26 cellular contexts compared by ENCODE assay signal in the genomic region with DNA sequence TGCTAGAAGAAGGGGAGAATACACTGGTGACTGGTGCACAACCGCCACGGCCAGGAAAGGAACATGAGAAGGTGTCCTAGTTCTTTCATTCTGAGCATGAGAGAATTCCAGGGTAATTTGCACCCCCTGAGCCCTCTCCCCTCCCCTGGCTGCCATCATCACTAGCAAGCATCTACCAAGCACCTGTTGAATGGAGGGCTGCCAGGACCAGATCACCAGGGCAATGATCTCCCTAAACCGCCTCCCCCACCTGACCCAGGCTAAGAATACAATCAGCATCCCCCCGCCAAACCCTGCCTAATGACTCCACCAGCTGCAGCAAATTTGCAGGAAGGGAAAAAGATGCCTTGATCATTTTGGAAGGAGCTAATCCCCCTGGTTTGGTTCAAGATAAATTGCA.
DNase-seq lines count a peak whose midpoint lies in the region; ATAC-seq and TF ChIP-seq lines count a peak whose summit lies in the region.
"Had no signal": no experiment of that assay in that cellular context is flagged by ENCODE, and none has a peak within 500 bp of the region (broad histone marks: within the 10 kb centered on the region; RNA-seq: fewer than 3 reads in every experiment).

No MANE protein-coding gene starts in this region.

- H3K4me3 Mint-ChIP-seq in T-helper 17 cell (no peak overlapping the region), naive B cell (no peak overlapping the region)
- H3K4me3 Mint-ChIP-seq: activated CD8-positive, alpha-beta T cell treated with anti-CD3 and anti-CD28 coated beads, Interleukin-2, amount 10 ng/mL, durations not matched to agents 7 days and 5 days; activated T-helper 17 cell treated with anti-CD3 and anti-CD28 coated beads, Interleukin-2, amount 50 U/mL, for 72 hours; natural killer cell treated with Interleukin-12 subunit alpha and Interleukin-12 subunit beta and Interleukin-15 and Interleukin-18, amount 100 ng/mL, for 72 hours; stimulated activated naive CD8-positive, alpha-beta T cell treated with anti-CD3 and anti-CD28 coated beads, Interleukin-15, Interleukin-2, amounts not matched to agents 100 ng/mL and 50 ng/mL, for 24 hours had no signal

- no peak for DNase-seq in T-helper 17 cell
- DNase-seq in naive B cell: no peak
- DNase-seq: ACHN; activated CD8-positive, alpha-beta T cell treated with anti-CD3 and anti-CD28 coated beads, Interleukin-2, amount 10 ng/mL, durations not matched to agents 7 days and 5 days; activated naive CD4-positive, alpha-beta T cell treated with anti-CD3 and anti-CD28 coated beads, Interleukin-2, amount 50 U/mL, for 16 hours; BE2C; brain microvascular endothelial cell; cerebellar nuclear complex; EL; KBM-7; kidney glomerular epithelial cell; mucosa of descending colon; NCI-H2029; NCI-H524; PC-3 had no signal

- H3K9me3 Mint-ChIP-seq in naive B cell: no peaks in the 10 kb centered on the region
- H3K9me3 Mint-ChIP-seq: activated T-helper 17 cell treated with anti-CD3 and anti-CD28 coated beads, Interleukin-2, amount 50 U/mL, for 72 hours; natural killer cell treated with Interleukin-12 subunit alpha and Interleukin-12 subunit beta and Interleukin-15 and Interleukin-18, amount 100 ng/mL, for 72 hours; stimulated activated naive CD8-positive, alpha-beta T cell treated with anti-CD3 and anti-CD28 coated beads, Interleukin-15, Interleukin-2, amounts not matched to agents 100 ng/mL and 50 ng/mL, for 24 hours had no signal

- H3K27ac Mint-ChIP-seq in T-helper 17 cell (peak overlapping the region; percentile 88), naive B cell (peak overlapping the region in 5 of 6 donors; percentile 73 to 92 (median 91))
- H3K27ac Mint-ChIP-seq: activated CD8-positive, alpha-beta T cell treated with anti-CD3 and anti-CD28 coated beads, Interleukin-2, amount 10 ng/mL, durations not matched to agents 7 days and 5 days; activated T-helper 17 cell treated with anti-CD3 and anti-CD28 coated beads, Interleukin-2, amount 50 U/mL, for 72 hours; natural killer cell treated with Interleukin-12 subunit alpha and Interleukin-12 subunit beta and Interleukin-15 and Interleukin-18, amount 100 ng/mL, for 72 hours; stimulated activated naive CD8-positive, alpha-beta T cell treated with anti-CD3 and anti-CD28 coated beads, Interleukin-15, Interleukin-2, amounts not matched to agents 100 ng/mL and 50 ng/mL, for 24 hours had no signal

- POLR2A ChIA-PET in HEK293 (lab: Yijun Ruan, JAX): no interaction called here

- H3K27me3 Mint-ChIP-seq in T-helper 17 cell: no peaks in the 10 kb centered on the region
- H3K27me3 Mint-ChIP-seq in naive B cell: no peaks in the 10 kb centered on the region
- H3K27me3 Mint-ChIP-seq: activated T-helper 17 cell treated with anti-CD3 and anti-CD28 coated beads, Interleukin-2, amount 50 U/mL, for 72 hours; natural killer cell treated with Interleukin-12 subunit alpha and Interleukin-12 subunit beta and Interleukin-15 and Interleukin-18, amount 100 ng/mL, for 72 hours; stimulated activated naive CD8-positive, alpha-beta T cell treated with anti-CD3 and anti-CD28 coated beads, Interleukin-15, Interleukin-2, amounts not matched to agents 100 ng/mL and 50 ng/mL, for 24 hours had no signal

- ATAC-seq in T-helper 17 cell (no peak), naive B cell (ENCODE audit: low read depth in 2 of 2) (no peak), GM21381 (IDR thresholded peaks at IDR 0.05; ENCODE audit: unreplicated experiment) (no peak), HG03460 (IDR thresholded peaks at IDR 0.05; ENCODE audit: unreplicated experiment) (no peak), GM19397 (IDR thresholded peaks at IDR 0.05; ENCODE audit: unreplicated experiment) (no peak)
- ATAC-seq: activated CD8-positive, alpha-beta T cell treated with anti-CD3 and anti-CD28 coated beads, Interleukin-2, amount 10 ng/mL, durations not matched to agents 7 days and 5 days; activated T-helper 17 cell treated with anti-CD3 and anti-CD28 coated beads, Interleukin-2, amount 50 U/mL, for 72 hours; mucosa of descending colon; natural killer cell treated with Interleukin-12 subunit alpha and Interleukin-12 subunit beta and Interleukin-15 and Interleukin-18, amount 100 ng/mL, for 72 hours; PC-3 had no signal

- CTCF ChIA-PET in HEK293 (lab: Yijun Ruan, JAX): interaction anchor here (0.6 to 0.7 kb wide), 2 partner anchors 69 to 98 kb away, joined by 3 read pairs; no protein-coding TSS in a partner anchor

- peaks cover 2% of the 10 kb centered on the region for H3K36me3 Mint-ChIP-seq in T-helper 17 cell (ENCODE audit: low read depth)
- H3K36me3 Mint-ChIP-seq in naive B cell: peaks cover 19 to 40% of the 10 kb centered on the region in 2 donors
- H3K36me3 Mint-ChIP-seq: natural killer cell treated with Interleukin-12 subunit alpha and Interleukin-12 subunit beta and Interleukin-15 and Interleukin-18, amount 100 ng/mL, for 72 hours had no signal

- H3K27ac ChIP-seq in HEK293 (ENCODE audit: extremely low read depth, low read depth, low read length): no peak overlapping the region
- peak overlapping the region; percentile 91 for H3K27ac ChIP-seq in stomach smooth muscle (ENCODE audit: low read length)
- H3K27ac ChIP-seq: brain microvascular endothelial cell, hepatocyte had no signal

- H3K36me3 ChIP-seq in HEK293 (ENCODE audit: control insufficient read depth in 2 of 2, insufficient read depth in 1 of 2, low read length in 2 of 2) (peaks cover 0 to 13% of the 10 kb centered on the region in 2 experiments; a peak in 1 of 3 replicates), stomach smooth muscle (ENCODE audit: control insufficient read depth in 2 of 2, insufficient read depth in 2 of 2, low read length in 2 of 2) (peaks cover 3 to 20% of the 10 kb centered on the region in 2 donors)

- H3K27me3 ChIP-seq in stomach smooth muscle (ENCODE audit: control insufficient read depth in 1 of 2, insufficient read depth in 2 of 2, low read length in 2 of 2): no peaks in the 10 kb centered on the region
- H3K27me3 ChIP-seq: BE2C, brain microvascular endothelial cell, hepatocyte had no signal

- H3K4me3 ChIP-seq in HEK293 (ENCODE audit: low read depth, low read length) (no peak overlapping the region), stomach smooth muscle (ENCODE audit: low read length in 2 of 2) (no peak overlapping the region)
- H3K4me3 ChIP-seq: hepatocyte, lung, mucosa of descending colon, thoracic aorta had no signal

- no peaks in the 10 kb centered on the region for H3K9me3 ChIP-seq in HEK293 (ENCODE audit: control insufficient read depth, insufficient read depth, low read depth, low read length)
- H3K9me3 ChIP-seq in T-helper 17 cell (ENCODE audit: control insufficient read depth, low read length, poor library complexity, severe bottlenecking): no peaks in the 10 kb centered on the region
- H3K9me3 ChIP-seq in stomach smooth muscle (ENCODE audit: control insufficient read depth in 2 of 2, low read length in 2 of 2): no peaks in the 10 kb centered on the region
- H3K9me3 ChIP-seq: BE2C, mucosa of descending colon, thoracic aorta had no signal

- H3K4me1 Mint-ChIP-seq in T-helper 17 cell: peaks cover 20% of the 10 kb centered on the region
- H3K4me1 Mint-ChIP-seq in naive B cell: peaks cover 50 to 62% (median 52%) of the 10 kb centered on the region in 3 donors

- no peak for TF ChIP-seq CTCF in HEK293 (tag by site-specific recombination; IDR thresholded peaks at IDR 0.05)

- H3K4me1 ChIP-seq in HEK293 (ENCODE audit: control insufficient read depth, insufficient read depth, low read length): no peaks in the 10 kb centered on the region
- H3K4me1 ChIP-seq in stomach smooth muscle (ENCODE audit: control insufficient read depth, insufficient read depth, low read length): peaks cover 66% of the 10 kb centered on the region

- no peak overlapping the region for H3K9ac ChIP-seq in stomach smooth muscle (ENCODE audit: low read length in 2 of 2)

TF ChIP-seq in HEK293, 187 proteins besides CTCF, POLR2A, EP300 and RAD21:
- no peak for TF ChIP-seq ZNF214 (tag by site-specific recombination; IDR thresholded peaks at IDR 0.05; ENCODE audit: borderline replicate concordance)
- TF ChIP-seq SCRT1 (tag by site-specific recombination; IDR thresholded peaks at IDR 0.05; ENCODE audit: borderline replicate concordance): 0 out of 2 replicates have a peak, but pooled peaks have one; percentile 11
- no peak for TF ChIP-seq ZNF701 (tag by site-specific recombination; IDR thresholded peaks at IDR 0.05)
- peak; percentile 79 for TF ChIP-seq SCRT2 (tag by site-specific recombination; IDR thresholded peaks at IDR 0.05)
- TF ChIP-seq, protein P1, sequence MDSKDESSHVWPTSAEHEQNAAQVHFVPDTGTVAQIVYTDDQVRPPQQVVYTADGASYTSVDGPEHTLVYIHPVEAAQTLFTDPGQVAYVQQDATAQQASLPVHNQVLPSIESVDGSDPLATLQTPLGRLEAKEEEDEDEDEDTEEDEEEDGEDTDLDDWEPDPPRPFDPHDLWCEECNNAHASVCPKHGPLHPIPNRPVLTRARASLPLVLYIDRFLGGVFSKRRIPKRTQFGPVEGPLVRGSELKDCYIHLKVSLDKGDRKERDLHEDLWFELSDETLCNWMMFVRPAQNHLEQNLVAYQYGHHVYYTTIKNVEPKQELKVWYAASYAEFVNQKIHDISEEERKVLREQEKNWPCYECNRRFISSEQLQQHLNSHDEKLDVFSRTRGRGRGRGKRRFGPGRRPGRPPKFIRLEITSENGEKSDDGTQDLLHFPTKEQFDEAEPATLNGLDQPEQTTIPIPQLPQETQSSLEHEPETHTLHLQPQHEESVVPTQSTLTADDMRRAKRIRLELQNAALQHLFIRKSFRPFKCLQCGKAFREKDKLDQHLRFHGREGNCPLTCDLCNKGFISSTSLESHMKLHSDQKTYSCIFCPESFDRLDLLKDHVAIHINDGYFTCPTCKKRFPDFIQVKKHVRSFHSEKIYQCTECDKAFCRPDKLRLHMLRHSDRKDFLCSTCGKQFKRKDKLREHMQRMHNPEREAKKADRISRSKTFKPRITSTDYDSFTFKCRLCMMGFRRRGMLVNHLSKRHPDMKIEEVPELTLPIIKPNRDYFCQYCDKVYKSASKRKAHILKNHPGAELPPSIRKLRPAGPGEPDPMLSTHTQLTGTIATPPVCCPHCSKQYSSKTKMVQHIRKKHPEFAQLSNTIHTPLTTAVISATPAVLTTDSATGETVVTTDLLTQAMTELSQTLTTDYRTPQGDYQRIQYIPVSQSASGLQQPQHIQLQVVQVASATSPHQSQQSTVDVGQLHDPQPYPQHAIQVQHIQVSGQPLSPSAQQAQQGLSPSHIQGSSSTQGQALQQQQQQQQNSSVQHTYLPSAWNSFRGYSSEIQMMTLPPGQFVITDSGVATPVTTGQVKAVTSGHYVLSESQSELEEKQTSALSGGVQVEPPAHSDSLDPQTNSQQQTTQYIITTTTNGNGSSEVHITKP (tag by site-specific recombination; IDR thresholded peaks at IDR 0.05): peak; percentile 46; the same call in 1 of the 2 replicates
TF ChIP-seq in HEK293: peak in this region for 3.
